In genomic region chr4:7683126-7683703, GRCh38 we compare ENCODE assay signal across 26 cellular contexts.
DNase-seq lines count a peak whose midpoint lies in the region; ATAC-seq, FAIRE-seq and TF ChIP-seq lines count a peak whose summit lies in the region.
"Had no signal": no experiment of that assay in that cellular context is flagged by ENCODE, and none has a peak within 500 bp of the region (broad histone marks: within the 10 kb centered on the region; RNA-seq: fewer than 3 reads in every experiment).

No MANE protein-coding gene starts in this region.

- H3K4me2 ChIP-seq in HepG2 (ENCODE audit: low read depth, low read length): no peak overlapping the region
- H3K4me2 ChIP-seq: A549; BLaER1 treated with 17β-estradiol and CSF1 and Interleukin-3, amounts not matched to agents 10 nM and 100 nM had no signal

- H3K36me3 ChIP-seq in HepG2 (replicated peaks in 1 of 2; ENCODE audit: control insufficient read depth in 1 of 2, insufficient read depth in 2 of 2, low read length in 2 of 2) (no peaks in the 10 kb centered on the region), right lobe of liver (no peaks in the 10 kb centered on the region), WERI-Rb-1 (peaks cover 44% of the 10 kb centered on the region), lower lobe of right lung (no peaks in the 10 kb centered on the region)
- H3K36me3 ChIP-seq: BE2C, HAP-1 had no signal

- TF ChIP-seq EP300 in HepG2 (IDR thresholded peaks at IDR 0.05; ENCODE audit: low read depth in 2 of 2, low read length in 2 of 2) (no peak), HepG2 (CRISPR knock-in tag; IDR thresholded peaks at IDR 0.05; ENCODE audit: borderline replicate concordance) (no peak)

- H3K4me3 Mint-ChIP-seq in activated CD4-positive, alpha-beta memory T cell treated with anti-CD3 and anti-CD28 coated beads for 36 hours: no peak overlapping the region
- H3K4me3 Mint-ChIP-seq: CD14-positive monocyte; CD4-positive, alpha-beta T cell; CD8-positive, alpha-beta memory T cell had no signal

- H4K20me1 ChIP-seq in HepG2 (ENCODE audit: insufficient read depth, low read length): no peaks in the 10 kb centered on the region

- TF ChIP-seq CTCF in HepG2 (CRISPR knock-in tag; IDR thresholded peaks at IDR 0.05) (no peak), right lobe of liver (IDR thresholded peaks at IDR 0.05) (no peak), WERI-Rb-1 (IDR thresholded peaks at IDR 0.05; ENCODE audit: low read depth, low read length) (no peak), lower lobe of right lung (IDR thresholded peaks at IDR 0.05) (no peak)

- no peak for FAIRE-seq in HepG2 (lab: Jason Lieb, UNC)
- FAIRE-seq: A549, D721Med, GM12878, GM18507, H54 had no signal

- no TSS peak for BruUV-seq in HepG2 (replicated peaks; lab: Mats Ljungman, UMichigan)

- peaks cover 9% of the 10 kb centered on the region; the same call in 1 of the 2 replicates for H3K4me1 ChIP-seq in HepG2 (ENCODE audit: insufficient read depth, low read length)
- no peaks in the 10 kb centered on the region for H3K4me1 ChIP-seq in right lobe of liver
- no peaks in the 10 kb centered on the region for H3K4me1 ChIP-seq in lower lobe of right lung
- H3K4me1 ChIP-seq: A549, BE2C, HAP-1 had no signal

- no peak overlapping the region for H3K27ac ChIP-seq in HepG2 (ENCODE audit: extremely low read length, insufficient read depth, low read length)
- H3K27ac ChIP-seq in right lobe of liver: no peak overlapping the region
- H3K27ac ChIP-seq in WERI-Rb-1: peak overlapping the region; percentile 36
- no peak overlapping the region for H3K27ac ChIP-seq in lower lobe of right lung
- H3K27ac ChIP-seq: A549; BLaER1 treated with 17β-estradiol and CSF1 and Interleukin-3, amounts not matched to agents 10 nM and 100 nM had no signal

- H3K9ac ChIP-seq in HepG2 (ENCODE audit: insufficient read depth, low read depth, low read length): no peak overlapping the region
- H3K9ac ChIP-seq: BLaER1 treated with 17β-estradiol and CSF1 and Interleukin-3, amounts not matched to agents 10 nM and 100 nM had no signal

- H3K27me3 Mint-ChIP-seq in activated CD4-positive, alpha-beta memory T cell treated with anti-CD3 and anti-CD28 coated beads for 36 hours: peaks cover 3% of the 10 kb centered on the region
- H3K27me3 Mint-ChIP-seq: CD4-positive, alpha-beta T cell had no signal

- peaks cover 6% of the 10 kb centered on the region for H3K9me3 Mint-ChIP-seq in activated CD4-positive, alpha-beta memory T cell treated with anti-CD3 and anti-CD28 coated beads for 36 hours

- no peaks in the 10 kb centered on the region for H3K4me1 Mint-ChIP-seq in activated CD4-positive, alpha-beta memory T cell treated with anti-CD3 and anti-CD28 coated beads for 36 hours (ENCODE audit: low read depth)
- H3K4me1 Mint-ChIP-seq: CD14-positive monocyte; CD8-positive, alpha-beta memory T cell had no signal

- no peak for TF ChIP-seq POLR2A in HepG2 (IDR thresholded peaks at IDR 0.05; ENCODE audit: insufficient read depth in 1 of 2, low read depth in 2 of 2, low read length in 2 of 2)
- no peak for TF ChIP-seq POLR2A in right lobe of liver (IDR thresholded peaks at IDR 0.05)

- WGBS in HepG2 (ENCODE audit: low lambda C conversion rate): no CpG with 5 or more reads among the region's 5 CpGs
- no CpG with 5 or more reads among the region's 5 CpGs for WGBS in right lobe of liver (ENCODE audit: insufficient coverage, low coverage, low lambda C conversion rate, missing lambda C conversion rate)

- POLR2A ChIA-PET in HepG2 (lab: Yijun Ruan, JAX): no interaction called here
- POLR2A ChIA-PET in activated CD4-positive, alpha-beta memory T cell treated with anti-CD3 and anti-CD28 coated beads for 36 hours (lab: Charles Lee): no interaction called here

- no peak for ATAC-seq in HepG2
- no peak for ATAC-seq in right lobe of liver
- no peak for ATAC-seq in lower lobe of right lung
- ATAC-seq: A549, GM12878 had no signal

- H3K4me3 ChIP-seq in HepG2 (replicated peaks in 1 of 3; ENCODE audit: insufficient read depth in 1 of 3, low read depth in 2 of 3, low read length in 3 of 3) (no peak overlapping the region), right lobe of liver (no peak overlapping the region), WERI-Rb-1 (ENCODE audit: low read depth, low read length) (no peak overlapping the region), lower lobe of right lung (no peak overlapping the region)
- H3K4me3 ChIP-seq: A549; BLaER1 treated with 17β-estradiol and CSF1 and Interleukin-3, amounts not matched to agents 10 nM and 100 nM; GM12878; HAP-1 had no signal

- no peaks in the 10 kb centered on the region for H3K79me2 ChIP-seq in HepG2 (ENCODE audit: insufficient read depth, low read length)

- H3K27me3 ChIP-seq in HepG2 (ENCODE audit: control insufficient read depth in 1 of 2, insufficient read depth in 2 of 2, low read length in 2 of 2): no peaks in the 10 kb centered on the region
- no peaks in the 10 kb centered on the region for H3K27me3 ChIP-seq in right lobe of liver
- H3K27me3 ChIP-seq in WERI-Rb-1 (ENCODE audit: insufficient read depth, low read depth, severe bottlenecking): no peaks in the 10 kb centered on the region
- H3K27me3 ChIP-seq in lower lobe of right lung (ENCODE audit: low read depth): no peaks in the 10 kb centered on the region
- H3K27me3 ChIP-seq: BE2C; BLaER1 treated with 17β-estradiol and CSF1 and Interleukin-3, amounts not matched to agents 10 nM and 100 nM had no signal

- H3K9me3 ChIP-seq in HepG2 (ENCODE audit: low read length) (peaks cover 18% of the 10 kb centered on the region), right lobe of liver (no peaks in the 10 kb centered on the region), WERI-Rb-1 (ENCODE audit: severe bottlenecking) (peaks cover 25% of the 10 kb centered on the region), lower lobe of right lung (peaks cover 12% of the 10 kb centered on the region)
- H3K9me3 ChIP-seq: A549, BE2C, HAP-1 had no signal

- no peak overlapping the region for H2AFZ ChIP-seq in HepG2 (ENCODE audit: low read length)

- in situ Hi-C loops in HepG2 (cut with HindIII; ENCODE audit: extremely low pct_ligation_motif_present, low pct_unique_long_range_greater_than_20kb): no loop called here

- no peak for TF ChIP-seq RAD21 in HepG2 (CRISPR knock-in tag; IDR thresholded peaks at IDR 0.05)

- H3K27ac Mint-ChIP-seq in activated CD4-positive, alpha-beta memory T cell treated with anti-CD3 and anti-CD28 coated beads for 36 hours: no peak overlapping the region
- H3K27ac Mint-ChIP-seq: CD14-positive monocyte; CD4-positive, alpha-beta T cell had no signal

- no peaks in the 10 kb centered on the region for H3K36me3 Mint-ChIP-seq in activated CD4-positive, alpha-beta memory T cell treated with anti-CD3 and anti-CD28 coated beads for 36 hours
- H3K36me3 Mint-ChIP-seq: CD8-positive, alpha-beta memory T cell had no signal

- CTCF ChIA-PET in HepG2 (lab: Yijun Ruan, JAX; ENCODE audit: low intra/inter-chr PET ratio, low total read pairs): no interaction called here
- CTCF ChIA-PET in activated CD4-positive, alpha-beta memory T cell treated with anti-CD3 and anti-CD28 coated beads for 36 hours (lab: Charles Lee): no interaction called here

- intact Hi-C loops in HepG2 (cut with micrococcal nuclease; ENCODE audit: unreplicated experiment) (no loop called here), right lobe of liver (cut with DNase I) (no loop called here), lower lobe of right lung (cut with DNase I) (no loop called here)
- intact Hi-C loops in activated CD4-positive, alpha-beta memory T cell treated with anti-CD3 and anti-CD28 coated beads for 36 hours (cut with micrococcal nuclease): no loop called here

- no peak for DNase-seq in HepG2 (ENCODE audit: low spot score)
- DNase-seq in right lobe of liver: no peak
- no peak for DNase-seq in WERI-Rb-1
- DNase-seq in lower lobe of right lung: peak; percentile 15
- DNase-seq in activated CD4-positive, alpha-beta memory T cell treated with anti-CD3 and anti-CD28 coated beads for 36 hours: no peak
- no peak for DNase-seq in NCI-H69 (lab: John Stamatoyannopoulos, UW)
- DNase-seq in activated CD4-positive, alpha-beta T cell treated with anti-CD3 and anti-CD28 coated beads for 1 hour: no peak
- DNase-seq: 8988T; ACHN; AML-193; BE2C; CD4-positive, alpha-beta T cell; DMS 273 treated with DMSO at 0.1 percent for 48 hours; DMS79; EL; GDM1; GOT3 had no signal

TF ChIP-seq in HepG2, 621 proteins besides CTCF, POLR2A, EP300 and RAD21 (continues in another document):
- TF ChIP-seq TCF12 (IDR thresholded peaks at IDR 0.05): no peak
- TF ChIP-seq TCF12 (CRISPR knock-in tag; IDR thresholded peaks at IDR 0.05): no peak
- TF ChIP-seq ZFP91 (CRISPR knock-in tag; IDR thresholded peaks at IDR 0.05; ENCODE audit: borderline replicate concordance): no peak
- TF ChIP-seq RARG (CRISPR knock-in tag; IDR thresholded peaks at IDR 0.05; ENCODE audit: low read depth): no peak
- TF ChIP-seq ZBTB42 (CRISPR knock-in tag; IDR thresholded peaks at IDR 0.05): no peak
